16 cellular contexts compared by ENCODE assay signal in genomic region chr6:93550551-93551276, GRCh38.
DNase-seq lines count a peak whose midpoint lies in the region; ATAC-seq and TF ChIP-seq lines count a peak whose summit lies in the region.
"Had no signal": no experiment of that assay in that cellular context is flagged by ENCODE, and none has a peak within 500 bp of the region (broad histone marks: within the 10 kb centered on the region; RNA-seq: fewer than 3 reads in every experiment).

No MANE protein-coding gene starts in this region.

- H3K9me3 ChIP-seq in stomach = peaks cover 0 to 7% (median 0%) of the 10 kb centered on the region in 4 donors

- no peak overlapping the region for H3K4me3 ChIP-seq in stomach
- H3K4me3 ChIP-seq: ascending aorta had no signal

- TF ChIP-seq EP300 in stomach (IDR thresholded peaks at IDR 0.05) = no peak

- no peak overlapping the region for H3K27ac ChIP-seq in caudate nucleus (ENCODE audit: low read depth, low read length)
- H3K27ac ChIP-seq in stomach = no peak overlapping the region
- H3K27ac ChIP-seq: ascending aorta had no signal

- H3K4me1 ChIP-seq in stomach = no peaks in the 10 kb centered on the region
- H3K4me1 ChIP-seq: ascending aorta had no signal

- TF ChIP-seq POLR2A in stomach (IDR thresholded peaks at IDR 0.05) = no peak

- intact Hi-C loops in stomach (cut with DNase I; ENCODE audit: low total_unique reads) = no loop called here

- no peak for ATAC-seq in HG02973 (IDR thresholded peaks at IDR 0.05; ENCODE audit: unreplicated experiment)
- ATAC-seq: natural killer cell treated with Interleukin-12 subunit alpha and Interleukin-12 subunit beta and Interleukin-15 and Interleukin-18, amount 100 ng/mL, for 72 hours had no signal

- no peaks in the 10 kb centered on the region for H3K36me3 ChIP-seq in stomach
- H3K36me3 ChIP-seq: ascending aorta had no signal

- DNase-seq in DMS79 (lab: John Stamatoyannopoulos, UW) (peak; percentile 24), NCI-H146 treated with DMSO at 0.1 percent for 48 hours (lab: John Stamatoyannopoulos, UW; ENCODE audit: unreplicated experiment) (peak; percentile 22), NCI-H69 (lab: John Stamatoyannopoulos, UW) (peak; percentile 97), kidney glomerular epithelial cell (lab: John Stamatoyannopoulos, UW) (peak; percentile 49), caudate nucleus (lab: John Stamatoyannopoulos, UW) (no peak), stomach (no peak)
- DNase-seq: activated CD4-positive, alpha-beta T cell treated with anti-CD3 and anti-CD28 coated beads, Interleukin-2, amount 50 U/mL, for 4 hours; activated naive CD4-positive, alpha-beta T cell treated with anti-CD3 and anti-CD28 coated beads for 36 hours; HFFc6; NK-92 treated with Interleukin-12 subunit alpha and Interleukin-12 subunit beta, amount 100 ng/mL, for 24 hours; small intestine; stimulated activated CD8-positive, alpha-beta memory T cell treated with anti-CD3 and anti-CD28 coated beads, Interleukin-4, amount 100 ng/mL, for 48 hours; SW 1271 had no signal

- no peaks in the 10 kb centered on the region for H3K27me3 ChIP-seq in stomach
- H3K27me3 ChIP-seq: ascending aorta had no signal

- no peak for TF ChIP-seq CTCF in stomach (IDR thresholded peaks at IDR 0.05)

Comparison
In these comparisons a context has a peak if more than half of its experiments do, and no peak if none do; other contexts are left out.
1. DNase-seq: peak in DMS79 (single experiment), NCI-H146 treated with DMSO at 0.1 percent for 48 hours (single experiment), NCI-H69 (single experiment) and kidney glomerular epithelial cell (single experiment); none in caudate nucleus (0 of 61) and stomach (single experiment).